8 cellular contexts compared by ENCODE assay signal in genomic region chr5:94111209-94112004, GRCh38.
DNase-seq lines count a peak whose midpoint lies in the region; ATAC-seq lines count a peak whose summit lies in the region.

No MANE protein-coding gene starts in this region.

- DNase-seq in C1 segment of cervical spinal cord (lab: John Stamatoyannopoulos, UW) (peak; percentile 30 to 92 (median 82)), NCI-H526 (lab: John Stamatoyannopoulos, UW) (peak; percentile 87 to 93), cortex of kidney (lab: John Stamatoyannopoulos, UW) (peak; percentile 23), left kidney (ENCODE audit: low read depth, low spot score) (peak; percentile 99)
- DNase-seq in activated CD4-positive, alpha-beta T cell treated with anti-CD3 and anti-CD28 coated beads, Interleukin-2, amount 10 ng/mL, durations not matched to agents 24 days and 14 days, result peak; percentile 97
- peak; percentile 94 for DNase-seq in stimulated activated CD4-positive, alpha-beta T cell treated with anti-CD3 and anti-CD28 coated beads, Interleukin-1b, Interleukin-23, amount 100 ng/mL, for 48 hours

- peaks cover 16% of the 10 kb centered on the region for H3K4me1 Mint-ChIP-seq in activated CD4-positive, alpha-beta T cell treated with anti-CD3 and anti-CD28 coated beads, Interleukin-2, amount 10 ng/mL, durations not matched to agents 24 days and 14 days

- H3K4me3 Mint-ChIP-seq in activated CD4-positive, alpha-beta T cell treated with anti-CD3 and anti-CD28 coated beads, Interleukin-2, amount 10 ng/mL, durations not matched to agents 24 days and 14 days, result peak overlapping the region; percentile 95

- H3K27me3 Mint-ChIP-seq in activated CD4-positive, alpha-beta T cell treated with anti-CD3 and anti-CD28 coated beads, Interleukin-2, amount 10 ng/mL, durations not matched to agents 24 days and 14 days, result peaks cover 5% of the 10 kb centered on the region

- ATAC-seq in GM19328 (IDR thresholded peaks at IDR 0.05; ENCODE audit: unreplicated experiment) (peak; percentile 99), HG03469 (IDR thresholded peaks at IDR 0.05; ENCODE audit: unreplicated experiment) (peak; percentile 99)

- H3K9me3 Mint-ChIP-seq in activated CD4-positive, alpha-beta T cell treated with anti-CD3 and anti-CD28 coated beads, Interleukin-2, amount 10 ng/mL, durations not matched to agents 24 days and 14 days, result peaks cover 28% of the 10 kb centered on the region

- intact Hi-C loops in activated CD4-positive, alpha-beta T cell treated with anti-CD3 and anti-CD28 coated beads, Interleukin-2, amount 10 ng/mL, durations not matched to agents 24 days and 14 days (cut with micrococcal nuclease), result loop anchor here (5.0 kb wide), 1 partner anchor 1696 kb away; no protein-coding TSS in a partner anchor

- peak overlapping the region; percentile 91 for H3K27ac Mint-ChIP-seq in activated CD4-positive, alpha-beta T cell treated with anti-CD3 and anti-CD28 coated beads, Interleukin-2, amount 10 ng/mL, durations not matched to agents 24 days and 14 days

- H3K36me3 Mint-ChIP-seq in activated CD4-positive, alpha-beta T cell treated with anti-CD3 and anti-CD28 coated beads, Interleukin-2, amount 10 ng/mL, durations not matched to agents 24 days and 14 days (ENCODE audit: low read depth), result peaks cover 14% of the 10 kb centered on the region

Comparison
In these comparisons a context has a peak if more than half of its experiments do, and no peak if none do; other contexts are left out.
1. Peak in every context shown above with its lines: DNase-seq and ATAC-seq.
2. DNase-seq: peak in every context shown above with its lines; median percentile 99 in left kidney; 97 in activated CD4-positive, alpha-beta T cell treated with anti-CD3 and anti-CD28 coated beads, Interleukin-2, amount 10 ng/mL, durations not matched to agents 24 days and 14 days; 94 in stimulated activated CD4-positive, alpha-beta T cell treated with anti-CD3 and anti-CD28 coated beads, Interleukin-1b, Interleukin-23, amount 100 ng/mL, for 48 hours; 90 in NCI-H526; 82 in C1 segment of cervical spinal cord; 23 in cortex of kidney.